In the genomic region with DNA sequence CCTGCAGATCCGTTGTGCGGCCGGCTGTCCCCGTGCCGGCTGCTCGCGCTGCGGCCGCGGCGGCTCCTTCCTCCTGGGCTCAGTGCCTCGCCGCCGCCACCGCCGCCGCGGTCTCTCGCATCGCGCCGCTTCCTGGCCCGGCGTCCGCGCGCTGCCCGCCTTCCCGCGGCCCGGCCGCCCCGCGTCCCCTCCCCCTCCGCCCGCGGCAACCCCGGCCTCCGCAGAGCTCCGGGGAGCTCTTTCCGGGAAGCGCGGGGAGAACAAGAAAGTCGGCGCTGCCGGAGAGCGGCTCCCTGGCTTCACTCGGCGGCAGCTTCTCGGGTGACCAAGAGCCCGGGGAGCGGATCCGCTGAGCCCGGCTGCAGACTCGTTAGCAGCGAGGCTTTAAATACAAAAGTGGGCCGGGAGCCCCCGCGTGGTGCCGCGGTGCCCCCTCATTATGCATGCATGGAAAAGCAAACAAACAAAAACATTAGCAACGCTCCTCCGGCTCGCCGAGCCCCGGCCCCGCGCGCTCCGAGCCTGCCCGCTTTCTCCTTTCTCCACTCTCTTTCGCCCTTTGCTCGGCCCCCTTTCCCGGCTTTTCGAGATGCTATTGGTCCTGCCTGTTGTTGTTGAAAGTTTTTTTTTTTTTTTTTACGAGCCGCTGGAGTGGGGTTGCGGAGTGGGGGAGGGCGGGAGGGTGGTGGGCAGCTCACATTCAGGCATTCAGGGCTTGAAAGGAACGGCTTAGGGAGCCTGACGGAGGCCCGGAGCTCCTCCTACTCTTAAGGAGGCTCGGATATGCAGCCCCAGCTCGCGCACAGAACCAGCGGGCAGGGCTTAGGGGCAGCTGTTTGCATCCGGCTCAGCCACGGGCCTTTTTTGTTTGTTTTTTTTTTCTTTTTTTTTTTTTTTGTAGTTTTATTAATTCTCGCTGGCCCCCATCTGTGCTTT, we compare ENCODE assay signal across 7 cellular contexts. TPM values are rescaled to one million over a fixed set of nuclear protein-coding genes. Genes with fewer than 3 reads are reported as not detected.
DNase-seq lines count a peak whose midpoint lies in the region; ATAC-seq, FAIRE-seq and TF ChIP-seq lines count a peak whose summit lies in the region.

A gene with protein sequence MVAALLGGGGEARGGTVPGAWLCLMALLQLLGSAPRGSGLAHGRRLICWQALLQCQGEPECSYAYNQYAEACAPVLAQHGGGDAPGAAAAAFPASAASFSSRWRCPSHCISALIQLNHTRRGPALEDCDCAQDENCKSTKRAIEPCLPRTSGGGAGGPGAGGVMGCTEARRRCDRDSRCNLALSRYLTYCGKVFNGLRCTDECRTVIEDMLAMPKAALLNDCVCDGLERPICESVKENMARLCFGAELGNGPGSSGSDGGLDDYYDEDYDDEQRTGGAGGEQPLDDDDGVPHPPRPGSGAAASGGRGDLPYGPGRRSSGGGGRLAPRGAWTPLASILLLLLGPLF (minus strand): TSS at position 361 of the 936 bp plus-strand sequence. CDS start 727 bp downstream, outside the sequence.

- H3K27me3 ChIP-seq in duodenal mucosa (ENCODE audit: control insufficient read depth in 1 of 2, insufficient read depth in 2 of 2, low read length in 2 of 2), result peaks cover 0 to 25% of the 10 kb centered on the region in 2 donors
- H3K27me3 ChIP-seq in liver (ENCODE audit: control insufficient read depth in 4 of 4, insufficient read depth in 4 of 4, low read length in 3 of 4), result peaks cover 0 to under 1% (median 0%) of the 10 kb centered on the region in 4 donors

- H3K4me3 ChIP-seq in duodenal mucosa (ENCODE audit: low read depth in 1 of 2, low read length in 2 of 2), result peak within 1 kb of the TSS; percentile 69 to 87
- H3K4me3 ChIP-seq in liver (ENCODE audit: low read depth in 1 of 3, low read length in 3 of 3), result peak within 1 kb of the TSS; percentile 42 to 80 (median 74)

- ATAC-seq in HG02973 (IDR thresholded peaks at IDR 0.05; ENCODE audit: unreplicated experiment), result peak; percentile 53

- DNase-seq in GM18507 (ENCODE audit: extremely low spot score, insufficient read length, low read depth) (peak; percentile 28), NCI-H226 (peak; percentile 93)
- DNase-seq in activated CD4-positive, alpha-beta T cell treated with anti-CD3 and anti-CD28 coated beads, Interleukin-2, amount 50 U/mL, for 4 hours, result peak; percentile 45 to 50
- peak; percentile 61 for DNase-seq in stimulated activated CD4-positive, alpha-beta T cell treated with anti-CD3 and anti-CD28 coated beads, Interleukin-4, amount 100 ng/mL, for 1 hour

- H3K36me3 ChIP-seq in duodenal mucosa (ENCODE audit: control insufficient read depth in 1 of 2, insufficient read depth in 2 of 2, low read length in 2 of 2), result no peaks in the 10 kb centered on the region
- H3K36me3 ChIP-seq in liver (ENCODE audit: control insufficient read depth in 4 of 4, insufficient read depth in 3 of 4, low read depth in 1 of 4, low read length in 3 of 4), result no peaks in the 10 kb centered on the region

- FAIRE-seq in GM18507 (lab: Jason Lieb, UNC), result peak; percentile 79

- no peak for TF ChIP-seq RAD21 in liver (IDR thresholded peaks at IDR 0.05)

- WGBS in liver, result under 1% methylated on average over 89 of the region's 89 CpGs

- H3K27ac ChIP-seq in duodenal mucosa (ENCODE audit: low read depth, low read length) (peak within 1 kb of the TSS; percentile 66), liver (ENCODE audit: low read depth in 1 of 2, low read length in 2 of 2) (peak within 1 kb of the TSS; percentile 71 to 76)

- no peak for TF ChIP-seq CTCF in liver (IDR thresholded peaks at IDR 0.05; ENCODE audit: low read depth, low read length, missing input control)

- H3K9ac ChIP-seq in duodenal mucosa (ENCODE audit: low read depth in 1 of 2, low read length in 2 of 2) (peak within 1 kb of the TSS in 1 of 2 donors; percentile 50), liver (ENCODE audit: low read depth in 1 of 2, low read length in 2 of 2) (peak within 1 kb of the TSS in 1 of 2 donors; percentile 81)

- H3K4me1 ChIP-seq in duodenal mucosa (ENCODE audit: control insufficient read depth in 1 of 2, insufficient read depth in 2 of 2, low read length in 2 of 2) (peaks cover 8 to 30% of the 10 kb centered on the region in 2 donors), liver (ENCODE audit: control insufficient read depth in 4 of 4, insufficient read depth in 4 of 4, low read length in 3 of 4) (peaks cover 10 to 46% (median 30%) of the 10 kb centered on the region in 4 donors)

- H3K9me3 ChIP-seq in duodenal mucosa (ENCODE audit: control insufficient read depth in 1 of 2, low read length in 2 of 2), result peaks cover 0 to 2% of the 10 kb centered on the region in 2 donors
- H3K9me3 ChIP-seq in liver (ENCODE audit: control insufficient read depth in 4 of 4, low read length in 3 of 4), result no peaks in the 10 kb centered on the region

TF ChIP-seq in liver, 16 proteins besides CTCF, POLR2A, EP300 and RAD21:
- no peak for TF ChIP-seq SP1 (IDR thresholded peaks at IDR 0.05)
- TF ChIP-seq EGR1 (IDR thresholded peaks at IDR 0.05; ENCODE audit: low read depth in 2 of 2), result no peak
- TF ChIP-seq, protein P1, sequence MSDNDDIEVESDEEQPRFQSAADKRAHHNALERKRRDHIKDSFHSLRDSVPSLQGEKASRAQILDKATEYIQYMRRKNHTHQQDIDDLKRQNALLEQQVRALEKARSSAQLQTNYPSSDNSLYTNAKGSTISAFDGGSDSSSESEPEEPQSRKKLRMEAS (IDR thresholded peaks at IDR 0.05), result no peak
- TF ChIP-seq, protein P2, sequence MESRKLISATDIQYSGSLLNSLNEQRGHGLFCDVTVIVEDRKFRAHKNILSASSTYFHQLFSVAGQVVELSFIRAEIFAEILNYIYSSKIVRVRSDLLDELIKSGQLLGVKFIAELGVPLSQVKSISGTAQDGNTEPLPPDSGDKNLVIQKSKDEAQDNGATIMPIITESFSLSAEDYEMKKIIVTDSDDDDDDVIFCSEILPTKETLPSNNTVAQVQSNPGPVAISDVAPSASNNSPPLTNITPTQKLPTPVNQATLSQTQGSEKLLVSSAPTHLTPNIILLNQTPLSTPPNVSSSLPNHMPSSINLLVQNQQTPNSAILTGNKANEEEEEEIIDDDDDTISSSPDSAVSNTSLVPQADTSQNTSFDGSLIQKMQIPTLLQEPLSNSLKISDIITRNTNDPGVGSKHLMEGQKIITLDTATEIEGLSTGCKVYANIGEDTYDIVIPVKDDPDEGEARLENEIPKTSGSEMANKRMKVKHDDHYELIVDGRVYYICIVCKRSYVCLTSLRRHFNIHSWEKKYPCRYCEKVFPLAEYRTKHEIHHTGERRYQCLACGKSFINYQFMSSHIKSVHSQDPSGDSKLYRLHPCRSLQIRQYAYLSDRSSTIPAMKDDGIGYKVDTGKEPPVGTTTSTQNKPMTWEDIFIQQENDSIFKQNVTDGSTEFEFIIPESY (IDR thresholded peaks at IDR 0.05), result no peak
- no peak for TF ChIP-seq FOXA1 (IDR thresholded peaks at IDR 0.05)
- TF ChIP-seq YY1 (IDR thresholded peaks at IDR 0.05), result no peak
- no peak for TF ChIP-seq RXRA (IDR thresholded peaks at IDR 0.05)
- TF ChIP-seq GABPA (IDR thresholded peaks at IDR 0.05 in 1 of 2, conservative IDR thresholded peaks at IDR 0.05 in 1 of 2), result no peak
- TF ChIP-seq, protein P3, sequence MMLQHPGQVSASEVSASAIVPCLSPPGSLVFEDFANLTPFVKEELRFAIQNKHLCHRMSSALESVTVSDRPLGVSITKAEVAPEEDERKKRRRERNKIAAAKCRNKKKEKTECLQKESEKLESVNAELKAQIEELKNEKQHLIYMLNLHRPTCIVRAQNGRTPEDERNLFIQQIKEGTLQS (IDR thresholded peaks at IDR 0.05), result no peak

RNA-seq across cellular contexts. Expression of the gene that starts here (rescaled TPM):
- 1 to 10 TPM; 1.1 to 7.4 TPM for total RNA-seq in liver
- polyA plus RNA-seq in liver, result 1 to 10 TPM in 1 of 2 donors, under 1 TPM in 1; 0.46 to 1.0 TPM

Comparison
In these comparisons a context has a peak if more than half of its experiments do, and no peak if none do; other contexts are left out.
1. Peak in every context shown above with its lines: DNase-seq, ATAC-seq, H3K4me3 ChIP-seq and H3K27ac ChIP-seq.
2. DNase-seq: peak in every context shown above with its lines; median percentile 93 in NCI-H226; 61 in stimulated activated CD4-positive, alpha-beta T cell treated with anti-CD3 and anti-CD28 coated beads, Interleukin-4, amount 100 ng/mL, for 1 hour; 48 in activated CD4-positive, alpha-beta T cell treated with anti-CD3 and anti-CD28 coated beads, Interleukin-2, amount 50 U/mL, for 4 hours; 28 in GM18507.